1 cellular context compared by ENCODE assay signal in genomic region chr10:96402417-96403305, GRCh38.
TF ChIP-seq lines count a peak whose summit lies in the region.

No MANE protein-coding gene starts in this region.

TF ChIP-seq in WTC11, 78 proteins besides CTCF, POLR2A, EP300 and RAD21 (continued from another document):
- no peak for TF ChIP-seq STAT6 (CRISPR knock-in tag; conservative IDR thresholded peaks at IDR 0.05; ENCODE audit: low read depth)
- no peak for TF ChIP-seq USF1 (CRISPR knock-in tag; IDR thresholded peaks at IDR 0.05)
